ENCODE assay signal across 8 cellular contexts in the genomic region with DNA sequence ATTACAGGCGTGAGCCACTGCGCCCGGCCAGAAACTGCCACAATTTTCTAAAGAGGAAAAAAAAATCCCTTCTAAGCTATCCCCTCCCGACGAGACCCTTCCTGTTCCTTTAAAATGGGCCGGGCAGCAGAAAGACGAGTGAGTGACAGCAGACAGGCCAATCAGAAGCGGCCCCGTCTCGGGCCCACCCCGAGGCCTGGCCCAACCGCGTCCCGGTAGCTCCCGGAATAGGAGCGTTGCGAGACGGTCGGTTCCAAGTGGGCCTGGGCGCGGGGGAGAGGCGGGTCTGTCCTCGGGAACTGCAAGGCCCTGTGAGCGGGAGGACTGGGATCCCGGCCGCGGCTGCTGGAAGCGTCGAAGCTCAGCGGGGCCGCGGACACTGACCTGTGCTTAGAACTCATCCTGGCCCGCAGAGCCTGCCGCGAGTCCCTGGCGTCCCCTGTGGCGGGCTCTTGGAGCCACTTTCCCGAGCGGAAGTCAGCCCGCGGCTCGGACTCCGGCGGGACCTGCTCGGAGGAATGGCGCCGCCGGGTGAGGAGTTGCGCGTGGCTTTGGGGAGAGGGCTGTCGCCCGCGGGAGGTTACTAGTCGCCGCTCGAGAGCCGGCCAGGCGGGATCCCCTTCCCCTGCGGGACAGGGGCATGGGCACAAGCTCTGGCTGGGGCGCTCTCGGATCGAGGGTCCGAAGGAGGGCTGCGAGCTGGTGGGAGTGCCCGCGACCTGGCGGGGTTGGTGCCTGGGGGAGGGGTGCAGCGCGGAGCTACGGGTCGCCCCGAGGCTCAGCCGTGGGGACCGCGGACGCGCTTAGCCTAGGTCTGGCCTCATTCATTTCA. TPM values are rescaled to one million over a fixed set of nuclear protein-coding genes. Genes with fewer than 3 reads are reported as not detected.
DNase-seq lines count a peak whose midpoint lies in the region; ATAC-seq, FAIRE-seq and TF ChIP-seq lines count a peak whose summit lies in the region.

Gene MROH8, minus strand, starts transcription at position 710 of the 832 bp plus-strand sequence.
Gene RPN2, plus strand, starts transcription at position 492 of the 832 bp plus-strand sequence. Its CDS starts 27 bp downstream, at position 519.

- H3K4me1 Mint-ChIP-seq in stimulated activated naive CD8-positive, alpha-beta T cell treated with anti-CD3 and anti-CD28 coated beads, Interleukin-15, amount 100 ng/mL, for 72 hours, result peaks cover 39% of the 10 kb centered on the region

- peak within 1 kb of the TSS; percentile 91 for H3K27ac ChIP-seq in MM.1S (ENCODE audit: low read length)
- peak within 1 kb of the TSS; percentile 94 for H3K27ac ChIP-seq in neural cell (ENCODE audit: low read length)

- TF ChIP-seq EP300 in neural cell (conservative IDR thresholded peaks at IDR 0.05; ENCODE audit: poor library complexity, severe bottlenecking), result no peak

- ATAC-seq in stimulated activated naive CD8-positive, alpha-beta T cell treated with anti-CD3 and anti-CD28 coated beads, Interleukin-15, amount 100 ng/mL, for 72 hours, result peak; percentile 98

- H2AFZ ChIP-seq in MM.1S (ENCODE audit: low read length) (peak within 1 kb of the TSS; percentile 67), neural cell (ENCODE audit: low read depth, low read length) (peak within 1 kb of the TSS; percentile 69)

- no peaks in the 10 kb centered on the region for H3K9me2 ChIP-seq in MM.1S (replicated peaks; ENCODE audit: insufficient read depth, low read length)
- H3K9me2 ChIP-seq in neural cell (ENCODE audit: insufficient read depth, low read length), result no peaks in the 10 kb centered on the region

- H3K4me1 ChIP-seq in MM.1S (ENCODE audit: low read length), result 0 out of 2 replicates have a peak, but pooled peaks cover 6% of the 10 kb centered on the region

- H3F3A ChIP-seq in MM.1S (ENCODE audit: insufficient read depth, low read length) (peaks cover 5% of the 10 kb centered on the region; the same call in 1 of the 2 replicates), neural cell (ENCODE audit: insufficient read depth, low read length, poor library complexity, severe bottlenecking) (no peaks in the 10 kb centered on the region)

- DNase-seq in HCEC 1CT (peak; percentile 97), MM.1S (peak; percentile 96), SHP77 treated with DMSO at 0.1 percent for 48 hours (lab: John Stamatoyannopoulos, UW) (peak; percentile 88), activated gamma-delta T cell treated with Interleukin-2 at 50 U/mL for 16 hours (peak; percentile 96), fibroblast of villous mesenchyme (ENCODE audit: low read depth) (peak; percentile 98)
- peak; percentile 93 to 96 for DNase-seq in stimulated activated naive CD8-positive, alpha-beta T cell treated with anti-CD3 and anti-CD28 coated beads, Interleukin-15, amount 100 ng/mL, for 72 hours

- H3K79me2 ChIP-seq in MM.1S (ENCODE audit: low read length), result peaks cover 49% of the 10 kb centered on the region
- H3K79me2 ChIP-seq in neural cell (replicated peaks; ENCODE audit: insufficient read depth, low read length), result peaks cover 42% of the 10 kb centered on the region

- H4K20me1 ChIP-seq in MM.1S (ENCODE audit: insufficient read depth, low read length), result peaks cover 7% of the 10 kb centered on the region
- H4K20me1 ChIP-seq in neural cell (ENCODE audit: insufficient read depth), result no peaks in the 10 kb centered on the region

- H3K9ac ChIP-seq in MM.1S (ENCODE audit: low read length) (peak within 1 kb of the TSS; percentile 99), neural cell (ENCODE audit: low read length) (peak within 1 kb of the TSS; percentile 93)

- peaks cover under 1% of the 10 kb centered on the region; the same call in 1 of the 2 replicates for H3K36me3 ChIP-seq in MM.1S (replicated peaks; ENCODE audit: insufficient read depth, low read length)
- no peaks in the 10 kb centered on the region for H3K36me3 ChIP-seq in neural cell (ENCODE audit: insufficient read depth, low read length)

- peak within 1 kb of the TSS; percentile 81 for H3K4me2 ChIP-seq in MM.1S (ENCODE audit: low read depth, low read length)
- peak within 1 kb of the TSS; percentile 62 for H3K4me2 ChIP-seq in neural cell (ENCODE audit: low read length)

- H3K4me3 ChIP-seq in MM.1S (ENCODE audit: low read length) (peak within 1 kb of the TSS; percentile 85), fibroblast of villous mesenchyme (ENCODE audit: low read depth, low read length) (peak within 1 kb of the TSS; percentile 94), neural cell (ENCODE audit: low read length) (peak within 1 kb of the TSS; percentile 91)

- TF ChIP-seq CTCF in MM.1S (IDR thresholded peaks at IDR 0.05; ENCODE audit: low read length), result no peak
- no peak for TF ChIP-seq CTCF in fibroblast of villous mesenchyme (IDR thresholded peaks at IDR 0.05; ENCODE audit: insufficient read depth, low read depth, low read length)
- peak; percentile 11 for TF ChIP-seq CTCF in neural cell (IDR thresholded peaks at IDR 0.05; ENCODE audit: poor library complexity, severe bottlenecking)

- H3K9me3 Mint-ChIP-seq in stimulated activated naive CD8-positive, alpha-beta T cell treated with anti-CD3 and anti-CD28 coated beads, Interleukin-15, amount 100 ng/mL, for 72 hours, result no peaks in the 10 kb centered on the region

- H3K9me3 ChIP-seq in MM.1S (replicated peaks; ENCODE audit: insufficient read depth, low read length) (no peaks in the 10 kb centered on the region), neural cell (ENCODE audit: low read length) (no peaks in the 10 kb centered on the region)

- H3K27ac Mint-ChIP-seq in stimulated activated naive CD8-positive, alpha-beta T cell treated with anti-CD3 and anti-CD28 coated beads, Interleukin-15, amount 100 ng/mL, for 72 hours, result peak within 1 kb of the TSS; percentile 97 to 100

- H3K27me3 ChIP-seq in MM.1S (replicated peaks; ENCODE audit: insufficient read depth, low read length), result no peaks in the 10 kb centered on the region
- H3K27me3 ChIP-seq in neural cell (ENCODE audit: insufficient read depth, low read depth, low read length), result no peaks in the 10 kb centered on the region

- TF ChIP-seq RAD21 in neural cell (conservative IDR thresholded peaks at IDR 0.05), result no peak

- peak within 1 kb of the TSS; percentile 97 to 98 for H3K4me3 Mint-ChIP-seq in stimulated activated naive CD8-positive, alpha-beta T cell treated with anti-CD3 and anti-CD28 coated beads, Interleukin-15, amount 100 ng/mL, for 72 hours

- peak; percentile 95 for FAIRE-seq in G401.6 (lab: Jason Lieb, UNC)

- H3K27me3 Mint-ChIP-seq in stimulated activated naive CD8-positive, alpha-beta T cell treated with anti-CD3 and anti-CD28 coated beads, Interleukin-15, amount 100 ng/mL, for 72 hours, result no peaks in the 10 kb centered on the region

TF ChIP-seq in neural cell, 6 proteins besides CTCF, POLR2A, EP300 and RAD21:
- TF ChIP-seq EZH2 (IDR thresholded peaks at IDR 0.05; ENCODE audit: borderline replicate concordance, insufficient read depth, low read length, poor library complexity, severe bottlenecking) (no peak), MXI1 (conservative IDR thresholded peaks at IDR 0.05; ENCODE audit: poor library complexity, severe bottlenecking) (peak; percentile 83), REST (IDR thresholded peaks at IDR 0.05; ENCODE audit: borderline replicate concordance) (peak; percentile 61), POLR2AphosphoS5 (IDR thresholded peaks at IDR 0.05) (peak; percentile 27), SMC3 (conservative IDR thresholded peaks at IDR 0.05; ENCODE audit: poor library complexity) (no peak), TAF1 (IDR thresholded peaks at IDR 0.05; ENCODE audit: low read depth) (no peak)

RNA-seq across cellular contexts. Expression of gene MROH8, which starts in this region (rescaled TPM):
- 2.6 and 3.5 TPM in 2 replicates for total RNA-seq in fibroblast of villous mesenchyme
- polyA plus RNA-seq in neural cell, result 2.5 and 3.2 TPM in 2 replicates
- polyA minus RNA-seq in neural cell, result 7.5 and 10.1 TPM in 2 replicates

RNA-seq across cellular contexts. Expression of gene RPN2, which starts in this region (rescaled TPM):
- total RNA-seq in fibroblast of villous mesenchyme, result 173 and 218 TPM in 2 replicates
- polyA plus RNA-seq in neural cell, result 150 and 151 TPM in 2 replicates
- polyA minus RNA-seq in neural cell, result 126 and 131 TPM in 2 replicates

Comparison
In these comparisons a context has a peak if more than half of its experiments do, and no peak if none do; other contexts are left out.
1. Peak in every context shown above with its lines: DNase-seq, ATAC-seq, H3K4me3 ChIP-seq and H3K27ac ChIP-seq.